17 cellular contexts compared by ENCODE assay signal in genomic region chr5:179328291-179328690, GRCh38. TPM values are rescaled to one million over a fixed set of nuclear protein-coding genes. Genes with fewer than 3 reads are reported as not detected.
"Had no signal": no experiment of that assay in that cellular context is flagged by ENCODE, and none has a peak within 500 bp of the region (broad histone marks: within the 10 kb centered on the region; RNA-seq: fewer than 3 reads in every experiment).

No MANE protein-coding gene starts in this region.

- H3K27me3 ChIP-seq: ovary, tibial nerve, upper lobe of left lung had no signal

- H3K9me3 ChIP-seq: ovary, thoracic aorta, tibial nerve, upper lobe of left lung had no signal

- DNase-seq: cortex of kidney; effector CD4-positive, alpha-beta T cell; left ventricle myocardium superior; naive thymus-derived CD4-positive, alpha-beta T cell; nucleus accumbens; retina; stimulated activated CD4-positive, alpha-beta T cell treated with anti-CD3 and anti-CD28 coated beads, Interleukin-15, amount 100 ng/mL, for 24 hours; stimulated activated CD4-positive, alpha-beta T cell treated with anti-CD3 and anti-CD28 coated beads, Interleukin-2, amount 100 ng/mL, for 48 hours; stimulated activated naive B cell treated with anti-CD40 and anti-IgM and Interleukin-4, amounts not matched to agents 10 μg/mL and 1 μg/mL and 100 μg/mL, for 72 hours had no signal

- H3K27ac ChIP-seq: dorsolateral prefrontal cortex, ovary, skin epidermis, thoracic aorta, tibial nerve, upper lobe of left lung had no signal

- H3K4me3 ChIP-seq: dorsolateral prefrontal cortex, lung, ovary, skin epidermis, thoracic aorta, tibial nerve, upper lobe of left lung had no signal

- ATAC-seq: left ventricle myocardium superior; naive thymus-derived CD4-positive, alpha-beta T cell; stimulated activated naive B cell treated with anti-CD40 and anti-IgM and Interleukin-4, amounts not matched to agents 10 μg/mL and 1 μg/mL and 100 μg/mL, for 72 hours had no signal

- H3K36me3 ChIP-seq: ovary, thoracic aorta, tibial nerve, upper lobe of left lung had no signal

RNA-seq across cellular contexts. Expression of gene ADAMTS2, which starts 17.0 kb away (rescaled TPM):
- total RNA-seq: naive thymus-derived CD4-positive, alpha-beta T cell; pulmonary artery endothelial cell had no signal
